ENCODE assay signal across 19 cellular contexts in genomic region chr10:24396396-24396795, GRCh38.
DNase-seq lines count a peak whose midpoint lies in the region; ATAC-seq, FAIRE-seq and TF ChIP-seq lines count a peak whose summit lies in the region.
"Had no signal": no experiment of that assay in that cellular context is flagged by ENCODE, and none has a peak within 500 bp of the region (broad histone marks: within the 10 kb centered on the region; RNA-seq: fewer than 3 reads in every experiment).

No MANE protein-coding gene starts in this region.

- intact Hi-C loops in HCT116 (cut with micrococcal nuclease) = no loop called here
- intact Hi-C loops in K562 (cut with micrococcal nuclease) = loop anchor here (10.0 kb wide), 1 partner anchor 108 kb away; no protein-coding TSS in a partner anchor

- DNase-seq in HCT116 (ENCODE audit: low read depth, low spot score) (no peak), K562 (ENCODE audit: extremely low read depth in 1 of 4, low spot score in 3 of 4) (no peak), hepatocyte (ENCODE audit: low spot score) (no peak), WERI-Rb-1 (no peak), NCI-H2171 (lab: John Stamatoyannopoulos, UW) (no peak)
- DNase-seq: activated CD4-positive, alpha-beta T cell treated with anti-CD3 and anti-CD28 coated beads for 36 hours; activated naive CD8-positive, alpha-beta T cell treated with anti-CD3 and anti-CD28 coated beads for 36 hours; central memory CD4-positive, alpha-beta T cell; left cardiac atrium; MG63; NCI-H2081; NCI-H69 had no signal

- H3K4me2 ChIP-seq in HCT116 (ENCODE audit: low read length) (no peak overlapping the region), K562 (ENCODE audit: insufficient read depth, low read length) (no peak overlapping the region), hepatocyte (no peak overlapping the region)

- ATAC-seq in HCT116 (peak; percentile 83), K562 (peak; percentile 47; the same call in 2 of the 3 replicates), HG02678 (IDR thresholded peaks at IDR 0.05; ENCODE audit: unreplicated experiment) (no peak)
- ATAC-seq: activated CD4-positive, alpha-beta T cell treated with anti-CD3 and anti-CD28 coated beads for 36 hours; left cardiac atrium had no signal

- H3K79me2 ChIP-seq in HCT116 (ENCODE audit: insufficient read depth, low read length) = no peaks in the 10 kb centered on the region
- H3K79me2 ChIP-seq in K562 (ENCODE audit: control insufficient read depth, insufficient read depth, low read length) = no peaks in the 10 kb centered on the region
- no peaks in the 10 kb centered on the region for H3K79me2 ChIP-seq in hepatocyte

- H3K36me3 ChIP-seq in HCT116 (ENCODE audit: control insufficient read depth in 1 of 2, insufficient read depth in 2 of 2, low read length in 2 of 2) (no peaks in the 10 kb centered on the region), K562 (ENCODE audit: control insufficient read depth, insufficient read depth, low read length) (no peaks in the 10 kb centered on the region), liver (ENCODE audit: control insufficient read depth in 4 of 4, insufficient read depth in 3 of 4, low read depth in 1 of 4, low read length in 3 of 4) (no peaks in the 10 kb centered on the region), hepatocyte (replicated peaks; ENCODE audit: insufficient read depth, low read depth) (no peaks in the 10 kb centered on the region), WERI-Rb-1 (no peaks in the 10 kb centered on the region)
- H3K36me3 ChIP-seq: MG63, prostate gland had no signal

- H3K27me3 ChIP-seq in HCT116 (ENCODE audit: insufficient read depth, low read length) (peaks cover 41% of the 10 kb centered on the region), K562 (ENCODE audit: control insufficient read depth in 2 of 2, insufficient read depth in 2 of 2, low read length in 2 of 2) (no peaks in the 10 kb centered on the region), liver (ENCODE audit: control insufficient read depth in 4 of 4, insufficient read depth in 4 of 4, low read length in 3 of 4) (no peaks in the 10 kb centered on the region), hepatocyte (no peaks in the 10 kb centered on the region), WERI-Rb-1 (ENCODE audit: insufficient read depth, low read depth, severe bottlenecking) (no peaks in the 10 kb centered on the region)
- H3K27me3 ChIP-seq: MG63 had no signal

- no peak for TF ChIP-seq POLR2A in HCT116 (IDR thresholded peaks at IDR 0.05; ENCODE audit: borderline replicate concordance, extremely low read depth, insufficient read depth, insufficient read length)
- no peak for TF ChIP-seq POLR2A in K562 (conservative IDR thresholded peaks at IDR 0.05)

- H3K9ac ChIP-seq in HCT116 (ENCODE audit: low read length) (no peak overlapping the region), K562 (ENCODE audit: insufficient read depth in 1 of 2, low read depth in 2 of 2, low read length in 2 of 2) (no peak overlapping the region), liver (ENCODE audit: low read depth in 1 of 2, low read length in 2 of 2) (no peak overlapping the region)

- peak; percentile 15; the same call in 1 of the 2 replicates for TF ChIP-seq RAD21 in HCT116 (IDR thresholded peaks at IDR 0.05; ENCODE audit: low read depth)
- no peak for TF ChIP-seq RAD21 in K562 (CRISPR knock-in tag; conservative IDR thresholded peaks at IDR 0.05 in 1 of 2, IDR thresholded peaks at IDR 0.05 in 1 of 2)
- TF ChIP-seq RAD21 in liver (IDR thresholded peaks at IDR 0.05) = peak; percentile 48 to 68

- in situ Hi-C loops in K562 (cut with MboI) = no loop called here

- H3K9me2 ChIP-seq in HCT116 (ENCODE audit: insufficient read depth) = no peaks in the 10 kb centered on the region
- no peaks in the 10 kb centered on the region for H3K9me2 ChIP-seq in hepatocyte (replicated peaks; ENCODE audit: insufficient read depth)

- H2AFZ ChIP-seq in HCT116 (ENCODE audit: low read depth, low read length, poor library complexity, severe bottlenecking) (no peak overlapping the region), K562 (ENCODE audit: low read depth, low read length) (no peak overlapping the region), hepatocyte (no peak overlapping the region)

- CTCF ChIA-PET in HCT116 (lab: Charles Lee) = no interaction called here
- CTCF ChIA-PET in K562 (lab: Yijun Ruan, JAX; ENCODE audit: low intra/inter-chr PET ratio) = no interaction called here

- WGBS in K562 (ENCODE audit: insufficient coverage, low coverage, missing lambda C conversion rate) = 6% methylated on average over 4 of the region's 4 CpGs
- 79% methylated on average over 4 of the region's 4 CpGs for WGBS in liver
- WGBS in hepatocyte (ENCODE audit: low lambda C conversion rate, missing lambda C conversion rate) = 93% methylated on average over 4 of the region's 4 CpGs

- H3K4me1 ChIP-seq in HCT116 (ENCODE audit: control insufficient read depth in 1 of 2, insufficient read depth in 2 of 2, low read length in 2 of 2) (no peaks in the 10 kb centered on the region), K562 (replicated peaks in 1 of 2; ENCODE audit: control insufficient read depth in 2 of 2, insufficient read depth in 2 of 2, low read length in 2 of 2) (no peaks in the 10 kb centered on the region), liver (ENCODE audit: control insufficient read depth in 4 of 4, insufficient read depth in 4 of 4, low read length in 3 of 4) (no peaks in the 10 kb centered on the region), hepatocyte (ENCODE audit: insufficient read depth) (peaks cover 10% of the 10 kb centered on the region)
- H3K4me1 ChIP-seq: prostate gland had no signal

- no peak overlapping the region for H3K4me3 ChIP-seq in HCT116 (replicated peaks in 1 of 2; ENCODE audit: low read depth in 1 of 2, low read length in 2 of 2)
- no peak overlapping the region for H3K4me3 ChIP-seq in K562
- no peak overlapping the region for H3K4me3 ChIP-seq in liver (ENCODE audit: low read depth in 1 of 3, low read length in 3 of 3)
- H3K4me3 ChIP-seq in hepatocyte = no peak overlapping the region
- H3K4me3 ChIP-seq in WERI-Rb-1 (ENCODE audit: low read depth, low read length) = no peak overlapping the region
- H3K4me3 ChIP-seq: MG63, prostate gland had no signal

- H3K27ac ChIP-seq in C4-2B = no peak overlapping the region
- no peak overlapping the region for H3K27ac ChIP-seq in HCT116 (ENCODE audit: low read depth, low read length)
- no peak overlapping the region for H3K27ac ChIP-seq in K562 (ENCODE audit: extremely low read depth, low read depth, low read length)
- no peak overlapping the region for H3K27ac ChIP-seq in liver (ENCODE audit: low read depth in 1 of 2, low read length in 2 of 2)
- H3K27ac ChIP-seq in hepatocyte = no peak overlapping the region
- no peak overlapping the region for H3K27ac ChIP-seq in WERI-Rb-1
- H3K27ac ChIP-seq: prostate gland, RWPE1 had no signal

- no TSS peak for BruUV-seq in HCT116 (replicated peaks; lab: Mats Ljungman, UMichigan)
- BruUV-seq in K562 (replicated peaks; lab: Mats Ljungman, UMichigan) = no TSS peak

- TF ChIP-seq CTCF in C4-2B (conservative IDR thresholded peaks at IDR 0.05) = peak; percentile 24
- peak; percentile 9 to 22 (median 13); a peak in 2 of 6 replicates for TF ChIP-seq CTCF in HCT116 (IDR thresholded peaks at IDR 0.05 in 2 of 3, conservative IDR thresholded peaks at IDR 0.05 in 1 of 3; ENCODE audit: borderline replicate concordance in 1 of 3, insufficient read depth in 1 of 3, low read depth in 2 of 3, low read length in 2 of 3)
- peak in 2 of 3 experiments; percentile 22 to 23; a peak in 1 of 6 replicates for TF ChIP-seq CTCF in K562 (IDR thresholded peaks at IDR 0.05 in 2 of 3, conservative IDR thresholded peaks at IDR 0.05 in 1 of 3; ENCODE audit: insufficient read depth in 2 of 3, low read depth in 1 of 3, low read length in 3 of 3)
- TF ChIP-seq CTCF in liver (IDR thresholded peaks at IDR 0.05; ENCODE audit: low read depth, low read length, missing input control) = no peak
- no peak for TF ChIP-seq CTCF in hepatocyte (IDR thresholded peaks at IDR 0.05; ENCODE audit: poor library complexity)
- TF ChIP-seq CTCF in WERI-Rb-1 (IDR thresholded peaks at IDR 0.05; ENCODE audit: low read depth, low read length) = no peak

- no peak for TF ChIP-seq EP300 in K562 (IDR thresholded peaks at IDR 0.05; ENCODE audit: low read length)

- no peak for FAIRE-seq in K562 (lab: Jason Lieb, UNC)
- FAIRE-seq: G401.6, H54 had no signal

- no peaks in the 10 kb centered on the region for H3K9me3 ChIP-seq in HCT116 (ENCODE audit: control insufficient read depth in 1 of 2, insufficient read depth in 1 of 2, low read depth in 1 of 2, low read length in 2 of 2)
- no peaks in the 10 kb centered on the region for H3K9me3 ChIP-seq in K562 (replicated peaks; ENCODE audit: control insufficient read depth, insufficient read depth, low read depth, low read length)
- H3K9me3 ChIP-seq in liver (ENCODE audit: control insufficient read depth in 4 of 4, low read length in 3 of 4) = no peaks in the 10 kb centered on the region
- H3K9me3 ChIP-seq in hepatocyte (ENCODE audit: low read depth) = no peaks in the 10 kb centered on the region
- no peaks in the 10 kb centered on the region for H3K9me3 ChIP-seq in WERI-Rb-1 (ENCODE audit: severe bottlenecking)
- H3K9me3 ChIP-seq: MG63, prostate gland had no signal

- no peaks in the 10 kb centered on the region for H4K20me1 ChIP-seq in HCT116 (ENCODE audit: insufficient read depth)
- no peaks in the 10 kb centered on the region for H4K20me1 ChIP-seq in K562 (replicated peaks; ENCODE audit: control insufficient read depth, insufficient read depth, low read length)
- H4K20me1 ChIP-seq in hepatocyte (ENCODE audit: insufficient read depth, poor library complexity, severe bottlenecking) = no peaks in the 10 kb centered on the region

- POLR2A ChIA-PET in HCT116 (lab: Charles Lee) (no interaction called here), K562 (lab: Yijun Ruan, JAX) (no interaction called here)

- H3K9me1 ChIP-seq in K562 (ENCODE audit: control insufficient read depth, insufficient read depth, low read length) = no peaks in the 10 kb centered on the region

- RAD21 ChIA-PET in HCT116 (lab: Charles Lee; ENCODE audit: low non-redundant PET in 1 of 2, low total read pairs in 2 of 2, uncharacterized antibody in 2 of 2, unreplicated experiment in 2 of 2) = no interaction called here

TF ChIP-seq in HCT116, 20 proteins besides CTCF, POLR2A, EP300 and RAD21:
- TF ChIP-seq ZFX (IDR thresholded peaks at IDR 0.05) (no peak), CEBPB (IDR thresholded peaks at IDR 0.05; ENCODE audit: low read depth) (no peak)

TF ChIP-seq in K562, 482 proteins besides CTCF, POLR2A, EP300 and RAD21 (continues in another document):
- TF ChIP-seq U2AF2 (optimal IDR thresholded peaks at IDR 0.05; ENCODE audit: low read depth, low read length) = no peak

Comparison
In these comparisons a context has a peak if more than half of its experiments do, and no peak if none do; other contexts are left out.
1. CTCF ChIP-seq: peak in C4-2B (single experiment), HCT116 (3 of 3) and K562 (2 of 3); none in liver (single experiment), hepatocyte (single experiment) and WERI-Rb-1 (single experiment).